10 cellular contexts compared by ENCODE assay signal in the genomic region with DNA sequence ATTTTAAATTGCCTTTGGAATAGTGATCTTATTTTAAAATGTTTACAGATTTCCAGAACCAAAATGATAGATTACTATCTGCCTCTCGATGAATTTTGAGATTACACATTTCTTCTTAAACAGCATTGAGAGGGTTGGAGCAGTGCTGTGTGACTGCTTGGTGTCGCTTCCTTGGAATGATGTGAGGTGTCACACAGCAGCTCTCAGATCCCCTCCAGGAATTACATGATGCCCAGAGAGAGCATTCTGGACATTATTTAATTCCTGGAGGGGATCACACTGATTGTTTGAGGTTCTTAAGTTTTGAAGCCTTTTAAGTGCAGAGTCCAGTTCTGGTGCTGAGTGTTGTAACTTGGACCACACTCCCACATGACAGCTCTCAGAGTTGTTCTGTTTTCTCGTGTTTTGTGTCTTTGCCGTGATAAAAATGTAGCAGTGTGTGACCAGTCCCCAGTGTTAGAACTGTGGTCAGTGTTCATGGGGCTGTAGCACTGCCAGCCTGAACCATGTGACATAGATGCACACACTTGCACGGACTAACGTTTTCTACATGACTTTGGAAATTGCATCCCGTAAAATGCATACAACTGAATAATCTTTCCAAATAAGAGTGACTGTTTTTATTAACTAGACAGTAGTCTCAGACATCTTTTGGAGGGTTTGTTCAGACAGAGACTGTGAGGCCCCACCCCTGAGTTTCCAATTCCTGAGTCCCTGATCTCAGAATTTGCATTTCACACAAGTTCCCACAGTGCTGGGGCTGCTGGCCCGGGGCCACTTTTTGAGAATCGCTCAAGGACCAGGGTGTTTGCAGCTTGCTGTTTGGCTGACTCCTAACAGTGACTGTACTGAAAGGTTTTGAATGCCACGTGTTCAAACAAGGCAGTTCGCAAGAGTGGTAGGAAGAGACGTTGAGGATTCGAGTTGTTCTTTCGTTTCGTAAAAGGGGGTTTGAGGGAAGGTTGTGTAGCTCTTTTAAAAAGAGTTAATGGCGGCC. TPM values are rescaled to one million over a fixed set of nuclear protein-coding genes. Genes with fewer than 3 reads are reported as not detected.
A peak's percentile ranks its signal among the peaks of the same experiment; 100 is the strongest.
DNase-seq lines count a peak whose midpoint lies in the region; ATAC-seq and TF ChIP-seq lines count a peak whose summit lies in the region.
"Had no signal": no experiment of that assay in that cellular context is flagged by ENCODE, and none has a peak within 500 bp of the region (broad histone marks: within the 10 kb centered on the region; RNA-seq: fewer than 3 reads in every experiment).

No MANE protein-coding gene starts in this region.

- H4K20me1 ChIP-seq in IMR-90 (ENCODE audit: insufficient read depth, low read length), result peaks cover 49% of the 10 kb centered on the region

- no peak overlapping the region for H2BK15ac ChIP-seq in IMR-90 (ENCODE audit: low read depth, low read length)

- intact Hi-C loops in Right ventricle myocardium inferior (cut with DNase I) (no loop called here), cardiac septum (cut with DNase I) (no loop called here), IMR-90 (cut with micrococcal nuclease) (no loop called here)

- no peak overlapping the region for H3K4me3 Mint-ChIP-seq in glutamatergic neuron (ENCODE audit: unreplicated experiment)
- H3K4me3 Mint-ChIP-seq: T-cell had no signal

- H3K23ac ChIP-seq in IMR-90 (ENCODE audit: low read depth, low read length), result no peak overlapping the region

- DNase-seq in Right ventricle myocardium inferior (ENCODE audit: missing footprints), result peak; percentile 80
- no peak for DNase-seq in cardiac septum (ENCODE audit: low spot score)
- no peak for DNase-seq in IMR-90
- DNase-seq in glutamatergic neuron, result no peak
- DNase-seq in upper lobe of left lung, result peak in 1 of 2 donors; percentile 74
- no peak for DNase-seq in T1000 (lab: John Stamatoyannopoulos, UW)
- no peak for DNase-seq in erythroblast (lab: John Stamatoyannopoulos, UW)
- no peak for DNase-seq in NCI-H774 (lab: John Stamatoyannopoulos, UW)
- DNase-seq: T-cell had no signal

- H3K4me1 Mint-ChIP-seq in glutamatergic neuron (ENCODE audit: low read depth, unreplicated experiment), result peaks cover 30% of the 10 kb centered on the region

- no peak overlapping the region for H4K5ac ChIP-seq in IMR-90 (ENCODE audit: low read depth, low read length)

- WGBS in IMR-90 (ENCODE audit: extremely low coverage in 2 of 2, insufficient read length in 1 of 2), 2 experiments, result 84 to 100% methylated on average over 5 to 9 of the region's 16 CpGs
- 66 to 77% methylated on average over 16 of the region's 16 CpGs for WGBS in upper lobe of left lung, 2 donors

- no peak overlapping the region for H2BK5ac ChIP-seq in IMR-90 (ENCODE audit: low read depth, low read length, poor library complexity, severe bottlenecking)

- no peak overlapping the region for H4K8ac ChIP-seq in IMR-90 (ENCODE audit: low read depth in 2 of 2, low read length in 2 of 2)

- H3K36me3 ChIP-seq in IMR-90 (ENCODE audit: control insufficient read depth, insufficient read depth, low read length), result peaks cover 55% of the 10 kb centered on the region
- H3K36me3 ChIP-seq in upper lobe of left lung, result peaks cover 5 to 87% (median 56%) of the 10 kb centered on the region in 4 donors

- H2AFZ ChIP-seq in IMR-90 (replicated peaks; ENCODE audit: low read length, poor library complexity), result no peak overlapping the region

- TF ChIP-seq CTCF in IMR-90 (conservative IDR thresholded peaks at IDR 0.05; ENCODE audit: low read depth, low read length) (no peak), glutamatergic neuron (IDR thresholded peaks at IDR 0.05; ENCODE audit: partially characterized antibody, unreplicated experiment) (no peak), upper lobe of left lung (IDR thresholded peaks at IDR 0.05) (no peak)

- H3K4me1 ChIP-seq in IMR-90 (ENCODE audit: control insufficient read depth, insufficient read depth, low read length) (peaks cover 6% of the 10 kb centered on the region), upper lobe of left lung (peaks cover 3 to 20% (median 11%) of the 10 kb centered on the region in 4 donors)

- no peak overlapping the region for H3K4ac ChIP-seq in IMR-90 (ENCODE audit: low read depth, low read length)

- CTCF ChIA-PET in IMR-90 (lab: Yijun Ruan, JAX), result no interaction called here

- TF ChIP-seq POLR2A in IMR-90 (IDR thresholded peaks at IDR 0.05; ENCODE audit: low read depth, low read length) (no peak), upper lobe of left lung (IDR thresholded peaks at IDR 0.05) (no peak), erythroblast (IDR thresholded peaks at IDR 0.05; ENCODE audit: low read length) (no peak)

- no peak overlapping the region for H3K14ac ChIP-seq in IMR-90 (replicated peaks; ENCODE audit: low read depth, low read length)

- H4K91ac ChIP-seq in IMR-90 (ENCODE audit: insufficient read depth, low read depth, low read length), result 0 out of 2 replicates have a peak overlapping the region, but pooled peaks have one; percentile 25

- H3K36me3 Mint-ChIP-seq in glutamatergic neuron (ENCODE audit: unreplicated experiment), result no peaks in the 10 kb centered on the region

- peaks cover 13% of the 10 kb centered on the region for H3K27me3 Mint-ChIP-seq in glutamatergic neuron (ENCODE audit: unreplicated experiment)
- H3K27me3 Mint-ChIP-seq: T-cell had no signal

- no peak overlapping the region for H3K18ac ChIP-seq in IMR-90 (ENCODE audit: low read depth, low read length)

- TF ChIP-seq EP300 in upper lobe of left lung (IDR thresholded peaks at IDR 0.05), result no peak

- H3K56ac ChIP-seq in IMR-90 (ENCODE audit: extremely low read depth, insufficient read depth, low read length), result no peak overlapping the region

- H3K79me1 ChIP-seq in IMR-90 (ENCODE audit: low read depth in 1 of 2, low read length in 2 of 2), result peaks cover 40 to 75% of the 10 kb centered on the region in 2 experiments

- H2BK20ac ChIP-seq in IMR-90 (ENCODE audit: low read depth, low read length), result no peak overlapping the region

- peak overlapping the region; percentile 64 for H3K27ac Mint-ChIP-seq in glutamatergic neuron (ENCODE audit: unreplicated experiment)
- H3K27ac Mint-ChIP-seq: T-cell had no signal

- H3K4me3 ChIP-seq in IMR-90 (ENCODE audit: insufficient read depth, low read depth, low read length) (no peak overlapping the region), upper lobe of left lung (peak overlapping the region in 1 of 4 donors; percentile 14)
- H3K4me3 ChIP-seq: vagina had no signal

- no TSS peak for BruUV-seq in IMR-90 (replicated peaks; lab: Mats Ljungman, UMichigan)

- H3K27ac ChIP-seq in IMR-90 (ENCODE audit: insufficient read depth, low read length) (no peak overlapping the region), upper lobe of left lung (peak overlapping the region in 3 of 4 donors; percentile 5 to 51 (median 45))
- H3K27ac ChIP-seq: vagina had no signal

- no peak overlapping the region for H3K9ac ChIP-seq in IMR-90 (ENCODE audit: low read depth, low read length)

- POLR2A ChIA-PET in IMR-90 (lab: Charles Lee; ENCODE audit: unreplicated experiment), result no interaction called here

- H2AK5ac ChIP-seq in IMR-90 (ENCODE audit: low read depth, low read length), result no peak overlapping the region

- ATAC-seq in Right ventricle myocardium inferior (peak; percentile 64), IMR-90 (ENCODE audit: low read depth) (no peak), upper lobe of left lung (ENCODE audit: low FRiP score in 2 of 2) (peak; percentile 58 to 75)
- ATAC-seq: T-cell had no signal

- H3K27me3 ChIP-seq in IMR-90 (ENCODE audit: control insufficient read depth, insufficient read depth, low read length) (no peaks in the 10 kb centered on the region), upper lobe of left lung (no peaks in the 10 kb centered on the region)
- H3K27me3 ChIP-seq: vagina had no signal

- no peak overlapping the region for H2BK120ac ChIP-seq in IMR-90 (ENCODE audit: low read depth, low read length)

- TF ChIP-seq RAD21 in IMR-90 (IDR thresholded peaks at IDR 0.05; ENCODE audit: low read length), result no peak

- no peaks in the 10 kb centered on the region for H3K9me3 ChIP-seq in IMR-90 (ENCODE audit: control insufficient read depth, insufficient read depth, low read length)
- H3K9me3 ChIP-seq in upper lobe of left lung, result no peaks in the 10 kb centered on the region
- H3K9me3 ChIP-seq: vagina had no signal

- H2AK9ac ChIP-seq in IMR-90 (replicated peaks; ENCODE audit: low read depth, low read length, poor library complexity), result no peak overlapping the region

- dilution Hi-C loops in IMR-90 (cut with HindIII; ENCODE audit: low sequenced_read_pairs, unreplicated experiment), result no loop called here

- H3K4me2 ChIP-seq in IMR-90 (ENCODE audit: low read depth, low read length), result no peak overlapping the region

- in situ Hi-C loops in IMR-90 (cut with MboI; ENCODE audit: low sequenced_read_pairs), result loop anchor here (10.0 kb wide), 1 partner anchor 114 kb away; no protein-coding TSS in a partner anchor

- H3K9me3 Mint-ChIP-seq in glutamatergic neuron (ENCODE audit: unreplicated experiment), result peaks cover 6% of the 10 kb centered on the region
- H3K9me3 Mint-ChIP-seq: T-cell had no signal

- H3K9me1 ChIP-seq in IMR-90 (ENCODE audit: insufficient read depth, low read length), result peaks cover 10% of the 10 kb centered on the region; the same call in 1 of the 2 replicates

TF ChIP-seq in IMR-90, 13 proteins besides CTCF, POLR2A, EP300 and RAD21 (continues in another document):
- no peak for TF ChIP-seq CEBPB (IDR thresholded peaks at IDR 0.05; ENCODE audit: low read depth, low read length)

RNA-seq across cellular contexts. Expression of a gene that starts 26.0 kb away (rescaled TPM):
- total RNA-seq in Right ventricle myocardium inferior (2.8 TPM), cardiac septum (3.9 TPM), IMR-90 (2012; rRNA removed) (7.5 and 8.1 TPM in 2 replicates), glutamatergic neuron (ENCODE audit: unreplicated experiment) (4.5 TPM), upper lobe of left lung (10 to 100 TPM in 1 of 6 donors, 1 to 10 TPM in 5; 2.4 to 16.8 (median 5.8) TPM)
- polyA plus RNA-seq in IMR-90 (2012; rRNA removed), result 9.0 and 9.5 TPM in 2 replicates
- 5.3 and 5.5 TPM in 2 replicates for polyA plus RNA-seq in IMR-90 (2012; cell fraction: cytosol; rRNA removed)
- 29.9 and 33.1 TPM in 2 replicates for polyA plus RNA-seq in IMR-90 (2012; cell fraction: nucleus; rRNA removed; ENCODE audit: low replicate concordance)

RNA-seq across cellular contexts. Expression of a gene that starts 26.4 kb away (rescaled TPM):
- total RNA-seq in Right ventricle myocardium inferior (46.9 TPM), cardiac septum (60.9 TPM), IMR-90 (2012; rRNA removed) (41.2 and 41.4 TPM in 2 replicates), glutamatergic neuron (ENCODE audit: unreplicated experiment) (49.1 TPM), upper lobe of left lung (10 to 100 TPM; 29.3 to 92.1 (median 65.5) TPM)
- polyA plus RNA-seq in IMR-90 (2012; rRNA removed), result 89.2 and 93.4 TPM in 2 replicates
- polyA plus RNA-seq in IMR-90 (2012; cell fraction: cytosol; rRNA removed), result 107 and 145 TPM in 2 replicates
- 83.4 and 98.8 TPM in 2 replicates for polyA plus RNA-seq in IMR-90 (2012; cell fraction: nucleus; rRNA removed; ENCODE audit: low replicate concordance)
